In the genomic region with DNA sequence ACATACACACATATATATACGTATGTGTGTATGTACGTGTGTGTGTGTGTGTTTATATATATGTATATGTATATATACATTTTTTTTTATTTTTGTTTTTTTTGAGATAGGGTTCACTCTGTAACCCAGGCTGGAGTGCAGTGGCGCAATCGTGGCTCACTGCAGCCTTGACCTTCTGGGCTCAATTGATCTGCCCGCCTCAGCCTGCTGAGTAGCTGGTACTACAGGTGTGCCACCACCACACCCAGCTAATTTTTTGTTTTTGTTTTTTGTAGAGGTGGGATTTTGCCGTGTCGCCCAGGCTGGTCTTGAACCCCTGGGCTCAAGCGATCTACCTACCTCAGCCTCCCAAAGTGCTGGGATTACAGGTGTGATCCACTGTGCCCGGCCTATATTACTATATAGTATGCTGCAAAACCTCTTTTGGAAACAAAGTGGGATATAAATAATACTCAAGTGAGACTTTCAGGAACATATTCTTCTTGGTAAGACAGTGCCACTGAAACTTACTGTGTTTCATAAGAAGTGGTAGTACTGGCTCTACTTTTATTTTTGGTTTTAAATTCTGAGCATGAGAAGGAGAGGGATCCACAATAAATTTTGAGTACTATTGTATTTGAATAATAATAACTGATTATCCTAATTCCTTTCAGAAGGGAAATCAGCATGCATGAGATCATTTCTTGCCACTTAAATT, we compare ENCODE assay signal across 23 cellular contexts. TPM values are rescaled to one million over a fixed set of nuclear protein-coding genes. Genes with fewer than 3 reads are reported as not detected.
DNase-seq lines count a peak whose midpoint lies in the region; ATAC-seq and TF ChIP-seq lines count a peak whose summit lies in the region.
"Had no signal": no experiment of that assay in that cellular context is flagged by ENCODE, and none has a peak within 500 bp of the region (broad histone marks: within the 10 kb centered on the region; RNA-seq: fewer than 3 reads in every experiment).

No MANE protein-coding gene starts in this region.

- H3K9me3 Mint-ChIP-seq in stimulated activated naive CD8-positive, alpha-beta T cell treated with anti-CD3 and anti-CD28 coated beads, Interleukin-15, Interleukin-2, amounts not matched to agents 100 ng/mL and 50 ng/mL, for 24 hours, result peaks cover 10% of the 10 kb centered on the region
- peaks cover 9% of the 10 kb centered on the region for H3K9me3 Mint-ChIP-seq in activated CD8-positive, alpha-beta T cell treated with anti-CD3 and anti-CD28 coated beads for 36 hours
- H3K9me3 Mint-ChIP-seq in CD14-positive monocyte, result peaks cover 0 to 7% (median 1%) of the 10 kb centered on the region in 7 donors

- DNase-seq in stimulated activated naive CD8-positive, alpha-beta T cell treated with anti-CD3 and anti-CD28 coated beads, Interleukin-15, Interleukin-2, amounts not matched to agents 100 U/mL and 50 U/mL, for 24 hours, result no peak
- no peak for DNase-seq in activated CD8-positive, alpha-beta T cell treated with anti-CD3 and anti-CD28 coated beads for 36 hours
- no peak for DNase-seq in C1 segment of cervical spinal cord (lab: John Stamatoyannopoulos, UW)
- DNase-seq in CD14-positive monocyte (ENCODE audit: low spot score), result no peak
- no peak for DNase-seq in effector memory CD4-positive, alpha-beta T cell
- DNase-seq: ACHN, BE2C, COR-L47, DMS53, left colon, mesenchymal stem cell, NCI-H1694, NCI-H510A treated with DMSO at 0.1 percent for 48 hours, psoas muscle, stomach, tibial artery had no signal

- H3K4me1 ChIP-seq in liver (ENCODE audit: control insufficient read depth in 4 of 4, insufficient read depth in 4 of 4, low read length in 3 of 4), result peaks cover 2 to 12% (median 6%) of the 10 kb centered on the region in 4 donors
- no peaks in the 10 kb centered on the region for H3K4me1 ChIP-seq in effector memory CD4-positive, alpha-beta T cell (ENCODE audit: control insufficient read depth, insufficient read depth, low read length, poor library complexity, severe bottlenecking)
- H3K4me1 ChIP-seq: BE2C, tibial artery had no signal

- peak in 1 of 2 donors; percentile 25 for TF ChIP-seq RAD21 in liver (IDR thresholded peaks at IDR 0.05)

- no peak overlapping the region for H3K9ac ChIP-seq in liver (ENCODE audit: low read depth in 1 of 2, low read length in 2 of 2)

- no peak overlapping the region for H3K27ac Mint-ChIP-seq in stimulated activated naive CD8-positive, alpha-beta T cell treated with anti-CD3 and anti-CD28 coated beads, Interleukin-15, Interleukin-2, amounts not matched to agents 100 ng/mL and 50 ng/mL, for 24 hours
- peak overlapping the region; percentile 62 for H3K27ac Mint-ChIP-seq in activated CD8-positive, alpha-beta T cell treated with anti-CD3 and anti-CD28 coated beads for 36 hours
- H3K27ac Mint-ChIP-seq in CD14-positive monocyte, result peak overlapping the region in 1 of 7 donors; percentile 61
- H3K27ac Mint-ChIP-seq: dendritic cell treated with granulocyte-macrophage colony-stimulating factor and Interleukin-4, amounts not matched to agents 40 ng/mL and 50 ng/mL, for 4 days had no signal

- H3K27me3 ChIP-seq in liver (ENCODE audit: control insufficient read depth in 4 of 4, insufficient read depth in 4 of 4, low read length in 3 of 4), result no peaks in the 10 kb centered on the region
- no peaks in the 10 kb centered on the region for H3K27me3 ChIP-seq in effector memory CD4-positive, alpha-beta T cell (replicated peaks; ENCODE audit: control insufficient read depth, insufficient read depth, low read length, poor library complexity, severe bottlenecking)
- H3K27me3 ChIP-seq: BE2C, hepatocyte, stomach, tibial artery had no signal

- POLR2A ChIA-PET in activated CD8-positive, alpha-beta T cell treated with anti-CD3 and anti-CD28 coated beads for 36 hours (lab: Charles Lee), result no interaction called here

- no peak overlapping the region for H3K4me3 ChIP-seq in liver (ENCODE audit: low read depth in 1 of 3, low read length in 3 of 3)
- H3K4me3 ChIP-seq in effector memory CD4-positive, alpha-beta T cell (ENCODE audit: insufficient read depth, low read depth, low read length, poor library complexity, severe bottlenecking), result no peak overlapping the region
- H3K4me3 ChIP-seq: hepatocyte, psoas muscle, SK-N-MC, stomach, tibial artery had no signal

- TF ChIP-seq CTCF in activated CD8-positive, alpha-beta T cell treated with anti-CD3 and anti-CD28 coated beads for 36 hours (IDR thresholded peaks at IDR 0.05), result no peak
- TF ChIP-seq CTCF in liver (IDR thresholded peaks at IDR 0.05; ENCODE audit: low read depth, low read length, missing input control) (no peak), CD14-positive monocyte (IDR thresholded peaks at IDR 0.05) (no peak)

- no peak for ATAC-seq in stimulated activated naive CD8-positive, alpha-beta T cell treated with anti-CD3 and anti-CD28 coated beads, Interleukin-15, Interleukin-2, amounts not matched to agents 100 U/mL and 50 U/mL, for 24 hours
- no peak for ATAC-seq in activated CD8-positive, alpha-beta T cell treated with anti-CD3 and anti-CD28 coated beads for 36 hours
- ATAC-seq: left colon, psoas muscle had no signal

- H3K4me3 Mint-ChIP-seq in stimulated activated naive CD8-positive, alpha-beta T cell treated with anti-CD3 and anti-CD28 coated beads, Interleukin-15, Interleukin-2, amounts not matched to agents 100 ng/mL and 50 ng/mL, for 24 hours, result peak overlapping the region; percentile 7
- H3K4me3 Mint-ChIP-seq in activated CD8-positive, alpha-beta T cell treated with anti-CD3 and anti-CD28 coated beads for 36 hours, result peak overlapping the region; percentile 9
- H3K4me3 Mint-ChIP-seq in CD14-positive monocyte, result no peak overlapping the region
- H3K4me3 Mint-ChIP-seq: central memory CD8-positive, alpha-beta T cell; dendritic cell treated with granulocyte-macrophage colony-stimulating factor and Interleukin-4, amounts not matched to agents 40 ng/mL and 50 ng/mL, for 4 days had no signal

- peaks cover 64% of the 10 kb centered on the region for H3K4me1 Mint-ChIP-seq in stimulated activated naive CD8-positive, alpha-beta T cell treated with anti-CD3 and anti-CD28 coated beads, Interleukin-15, Interleukin-2, amounts not matched to agents 100 ng/mL and 50 ng/mL, for 24 hours (ENCODE audit: low read depth)
- H3K4me1 Mint-ChIP-seq in activated CD8-positive, alpha-beta T cell treated with anti-CD3 and anti-CD28 coated beads for 36 hours (ENCODE audit: low read depth), result peaks cover 54% of the 10 kb centered on the region
- peaks cover 6% of the 10 kb centered on the region for H3K4me1 Mint-ChIP-seq in CD14-positive monocyte

- intact Hi-C loops in activated CD8-positive, alpha-beta T cell treated with anti-CD3 and anti-CD28 coated beads for 36 hours (cut with micrococcal nuclease), result no loop called here
- intact Hi-C loops in CD14-positive monocyte (cut with micrococcal nuclease), result no loop called here

- no peaks in the 10 kb centered on the region for H3K9me3 ChIP-seq in liver (ENCODE audit: control insufficient read depth in 4 of 4, low read length in 3 of 4)
- no peaks in the 10 kb centered on the region for H3K9me3 ChIP-seq in effector memory CD4-positive, alpha-beta T cell (ENCODE audit: control insufficient read depth, low read length)
- H3K9me3 ChIP-seq: BE2C, psoas muscle, stomach, tibial artery had no signal

- H3K27ac ChIP-seq in liver (ENCODE audit: low read depth in 1 of 2, low read length in 2 of 2), result no peak overlapping the region
- no peak overlapping the region for H3K27ac ChIP-seq in effector memory CD4-positive, alpha-beta T cell (ENCODE audit: insufficient read depth, low read length, poor library complexity, severe bottlenecking)
- H3K27ac ChIP-seq: hepatocyte, HL-60, psoas muscle, SK-N-MC, stomach, tibial artery had no signal

- CTCF ChIA-PET in activated CD8-positive, alpha-beta T cell treated with anti-CD3 and anti-CD28 coated beads for 36 hours (lab: Charles Lee), result no interaction called here

- no peaks in the 10 kb centered on the region for H3K27me3 Mint-ChIP-seq in stimulated activated naive CD8-positive, alpha-beta T cell treated with anti-CD3 and anti-CD28 coated beads, Interleukin-15, Interleukin-2, amounts not matched to agents 100 ng/mL and 50 ng/mL, for 24 hours
- no peaks in the 10 kb centered on the region for H3K27me3 Mint-ChIP-seq in activated CD8-positive, alpha-beta T cell treated with anti-CD3 and anti-CD28 coated beads for 36 hours
- no peaks in the 10 kb centered on the region for H3K27me3 Mint-ChIP-seq in CD14-positive monocyte (ENCODE audit: low read depth in 3 of 3)
- H3K27me3 Mint-ChIP-seq: central memory CD8-positive, alpha-beta T cell; dendritic cell treated with granulocyte-macrophage colony-stimulating factor and Interleukin-4, amounts not matched to agents 40 ng/mL and 50 ng/mL, for 4 days had no signal

- H3K36me3 ChIP-seq in liver (ENCODE audit: control insufficient read depth in 4 of 4, insufficient read depth in 3 of 4, low read depth in 1 of 4, low read length in 3 of 4), result peaks cover 0 to 2% (median 0%) of the 10 kb centered on the region in 4 donors
- H3K36me3 ChIP-seq in effector memory CD4-positive, alpha-beta T cell (ENCODE audit: control insufficient read depth, insufficient read depth, low read length), result peaks cover 1% of the 10 kb centered on the region
- H3K36me3 ChIP-seq: BE2C had no signal

- 51% methylated on average over 9 of the region's 9 CpGs for WGBS in liver

- peaks cover 63% of the 10 kb centered on the region for H3K36me3 Mint-ChIP-seq in stimulated activated naive CD8-positive, alpha-beta T cell treated with anti-CD3 and anti-CD28 coated beads, Interleukin-15, Interleukin-2, amounts not matched to agents 100 ng/mL and 50 ng/mL, for 24 hours (ENCODE audit: low read depth)
- peaks cover 45% of the 10 kb centered on the region for H3K36me3 Mint-ChIP-seq in activated CD8-positive, alpha-beta T cell treated with anti-CD3 and anti-CD28 coated beads for 36 hours (ENCODE audit: low read depth)
- peaks cover 46 to 75% of the 10 kb centered on the region in 2 donors for H3K36me3 Mint-ChIP-seq in CD14-positive monocyte

RNA-seq across cellular contexts. Expression of gene MLLT10, which starts 51.0 kb away (rescaled TPM):
- 10 to 100 TPM; 33.9 to 36.4 TPM for total RNA-seq in activated CD8-positive, alpha-beta T cell treated with anti-CD3 and anti-CD28 coated beads for 36 hours
- 10 to 100 TPM; 31.4 to 47.4 TPM for total RNA-seq in liver
- 10 to 100 TPM; 11.9 to 13.9 TPM for polyA plus RNA-seq in liver
- 1 to 10 TPM; 4.9 to 7.5 TPM for polyA plus RNA-seq in CD14-positive monocyte

RNA-seq across cellular contexts. Expression of gene SKIDA1, which starts 59.5 kb away (rescaled TPM):
- under 1 TPM; 0.11 to 0.36 TPM for total RNA-seq in activated CD8-positive, alpha-beta T cell treated with anti-CD3 and anti-CD28 coated beads for 36 hours
- total RNA-seq in liver, result 1 to 10 TPM; 2.3 to 2.6 TPM
- polyA plus RNA-seq in liver, result under 1 TPM; 0.63 to 0.84 TPM
- under 1 TPM in 1 of 2 donors, not detected in 1; 0.04 TPM for polyA plus RNA-seq in CD14-positive monocyte

Comparison
In these comparisons a context has a peak if more than half of its experiments do, and no peak if none do; other contexts are left out.
1. H3K4me3 Mint-ChIP-seq: peak in stimulated activated naive CD8-positive, alpha-beta T cell treated with anti-CD3 and anti-CD28 coated beads, Interleukin-15, Interleukin-2, amounts not matched to agents 100 ng/mL and 50 ng/mL, for 24 hours (single experiment) and activated CD8-positive, alpha-beta T cell treated with anti-CD3 and anti-CD28 coated beads for 36 hours (single experiment); none in CD14-positive monocyte (0 of 2).